ENCODE assay signal across 8 cellular contexts in genomic region chr21:25607151-25607811, GRCh38. TPM values are rescaled to one million over a fixed set of nuclear protein-coding genes. Genes with fewer than 3 reads are reported as not detected.
DNase-seq lines count a peak whose midpoint lies in the region; ATAC-seq, FAIRE-seq and TF ChIP-seq lines count a peak whose summit lies in the region.

Gene MRPL39, minus strand, starts transcription at chr21:25607481. Its CDS starts 6 bp downstream, at chr21:25607475.

- H3K36me3 ChIP-seq in DND-41 (ENCODE audit: insufficient read depth, low read length), result peaks cover 38% of the 10 kb centered on the region
- H3K36me3 ChIP-seq in KOPT-K1 (ENCODE audit: insufficient read depth, low read length), result peaks cover 33% of the 10 kb centered on the region
- H3K36me3 ChIP-seq in naive thymus-derived CD4-positive, alpha-beta T cell (ENCODE audit: control insufficient read depth in 2 of 3, insufficient read depth in 3 of 3, low read length in 3 of 3), result peaks cover 0 to 19% (median 8%) of the 10 kb centered on the region in 3 experiments

- peak within 1 kb of the TSS; percentile 91 to 100 (median 99) for H3K27ac Mint-ChIP-seq in naive thymus-derived CD4-positive, alpha-beta T cell
- H3K27ac Mint-ChIP-seq in stimulated activated naive B cell treated with anti-CD40 and anti-IgM and Interleukin-4, amounts not matched to agents 10 μg/mL and 1 μg/mL and 100 μg/mL, for 72 hours, result peak within 1 kb of the TSS; percentile 98

- POLR2A ChIA-PET in naive thymus-derived CD4-positive, alpha-beta T cell (lab: Charles Lee), result interaction anchor here (1.0 to 3.1 kb wide), 8 partner anchors 25 to 132 kb away, joined by 3 to 17 read pairs (median 4); partner anchors contain the start of genes ATP5PF, GABPA and JAM2

- peak within 1 kb of the TSS; percentile 99 for H2AFZ ChIP-seq in DND-41 (ENCODE audit: low read depth, low read length)

- H3K27ac ChIP-seq in DND-41 (ENCODE audit: low read length), result peak within 1 kb of the TSS; percentile 98
- peak within 1 kb of the TSS; percentile 81 for H3K27ac ChIP-seq in KOPT-K1 (ENCODE audit: low read depth, low read length, poor library complexity, severe bottlenecking)
- peak within 1 kb of the TSS; percentile 76 for H3K27ac ChIP-seq in naive thymus-derived CD4-positive, alpha-beta T cell (ENCODE audit: low read depth, low read length)

- peak within 1 kb of the TSS; percentile 93 for H3K9ac ChIP-seq in DND-41 (ENCODE audit: low read depth, low read length)

- H3K9me3 Mint-ChIP-seq in naive thymus-derived CD4-positive, alpha-beta T cell, result no peaks in the 10 kb centered on the region
- no peaks in the 10 kb centered on the region for H3K9me3 Mint-ChIP-seq in stimulated activated naive B cell treated with anti-CD40 and anti-IgM and Interleukin-4, amounts not matched to agents 10 μg/mL and 1 μg/mL and 100 μg/mL, for 72 hours

- H4K20me1 ChIP-seq in DND-41 (ENCODE audit: insufficient read depth, low read length), result no peaks in the 10 kb centered on the region

- peak within 1 kb of the TSS; percentile 58 to 76 for H3K4me3 ChIP-seq in DND-41 (ENCODE audit: low read depth in 1 of 2, low read length in 2 of 2)
- peak within 1 kb of the TSS; percentile 90 for H3K4me3 ChIP-seq in naive thymus-derived CD4-positive, alpha-beta T cell (ENCODE audit: low read length)

- ATAC-seq in DND-41 (ENCODE audit: insufficient read depth, low read depth) (peak; percentile 95), GM21786 (IDR thresholded peaks at IDR 0.05; ENCODE audit: unreplicated experiment) (peak; percentile 93)
- peak; percentile 93 for ATAC-seq in naive thymus-derived CD4-positive, alpha-beta T cell
- peak; percentile 92 to 93 for ATAC-seq in stimulated activated naive B cell treated with anti-CD40 and anti-IgM and Interleukin-4, amounts not matched to agents 10 μg/mL and 1 μg/mL and 100 μg/mL, for 72 hours (replicated peaks)

- peak within 1 kb of the TSS; percentile 89 to 100 (median 100) for H3K4me3 Mint-ChIP-seq in naive thymus-derived CD4-positive, alpha-beta T cell
- H3K4me3 Mint-ChIP-seq in stimulated activated naive B cell treated with anti-CD40 and anti-IgM and Interleukin-4, amounts not matched to agents 10 μg/mL and 1 μg/mL and 100 μg/mL, for 72 hours, result peak within 1 kb of the TSS; percentile 87 to 96

- H3K9me3 ChIP-seq in DND-41 (ENCODE audit: insufficient read depth, low read length, severe bottlenecking), result no peaks in the 10 kb centered on the region
- H3K9me3 ChIP-seq in KOPT-K1 (ENCODE audit: insufficient read depth, low read length, poor library complexity, severe bottlenecking), result no peaks in the 10 kb centered on the region
- H3K9me3 ChIP-seq in naive thymus-derived CD4-positive, alpha-beta T cell (ENCODE audit: control insufficient read depth in 2 of 3, low read length in 3 of 3), result no peaks in the 10 kb centered on the region

- peak; percentile 90 for DNase-seq in DND-41
- DNase-seq in RCC 7860 (ENCODE audit: low spot score), result peak; percentile 69
- DNase-seq in activated T-helper 1 cell treated with Interleukin-2 at 50 U/mL for 16 hours (ENCODE audit: low read depth), result peak; percentile 78
- DNase-seq in fibroblast of gingiva (ENCODE audit: low read depth), result peak; percentile 88
- peak; percentile 74 to 88 (median 82) for DNase-seq in naive thymus-derived CD4-positive, alpha-beta T cell
- peak; percentile 88 for DNase-seq in stimulated activated naive B cell treated with anti-CD40 and anti-IgM and Interleukin-4, amounts not matched to agents 10 μg/mL and 1 μg/mL and 100 μg/mL, for 72 hours

- peak within 1 kb of the TSS; percentile 93 for H3K4me2 ChIP-seq in DND-41 (ENCODE audit: insufficient read depth, low read length)

- peak; percentile 82 for TF ChIP-seq CTCF in DND-41 (IDR thresholded peaks at IDR 0.05; ENCODE audit: borderline replicate concordance, extremely low read depth, low read length, poor library complexity, severe bottlenecking)

- peaks cover 34% of the 10 kb centered on the region for H3K4me1 ChIP-seq in DND-41 (ENCODE audit: insufficient read depth, low read length)
- H3K4me1 ChIP-seq in naive thymus-derived CD4-positive, alpha-beta T cell (ENCODE audit: control insufficient read depth in 2 of 2, insufficient read depth in 2 of 2, low read length in 2 of 2), result peaks cover 17 to 21% of the 10 kb centered on the region in 2 donors

- FAIRE-seq in RCC 7860 (lab: Jason Lieb, UNC), result no peak

- CTCF ChIA-PET in naive thymus-derived CD4-positive, alpha-beta T cell (lab: Charles Lee), result interaction anchor here (0.6 to 5.4 kb wide), 12 partner anchors 10 to 1111 kb away, joined by 3 to 31 read pairs (median 5); partner anchors contain the start of gene JAM2

- peaks cover 18 to 55% (median 47%) of the 10 kb centered on the region in 7 donors for H3K4me1 Mint-ChIP-seq in naive thymus-derived CD4-positive, alpha-beta T cell
- peaks cover 16 to 38% of the 10 kb centered on the region in 2 donors for H3K4me1 Mint-ChIP-seq in stimulated activated naive B cell treated with anti-CD40 and anti-IgM and Interleukin-4, amounts not matched to agents 10 μg/mL and 1 μg/mL and 100 μg/mL, for 72 hours

- no peaks in the 10 kb centered on the region for H3K27me3 ChIP-seq in DND-41 (ENCODE audit: insufficient read depth, low read length, poor library complexity)
- no peaks in the 10 kb centered on the region for H3K27me3 ChIP-seq in naive thymus-derived CD4-positive, alpha-beta T cell (ENCODE audit: control insufficient read depth in 2 of 2, insufficient read depth in 2 of 2, low read length in 2 of 2)

- H3K36me3 Mint-ChIP-seq in naive thymus-derived CD4-positive, alpha-beta T cell, result peaks cover under 1 to 19% (median 12%) of the 10 kb centered on the region in 5 donors
- peaks cover 9 to 19% of the 10 kb centered on the region in 2 donors for H3K36me3 Mint-ChIP-seq in stimulated activated naive B cell treated with anti-CD40 and anti-IgM and Interleukin-4, amounts not matched to agents 10 μg/mL and 1 μg/mL and 100 μg/mL, for 72 hours

- intact Hi-C loops in naive thymus-derived CD4-positive, alpha-beta T cell (cut with micrococcal nuclease), result loop anchor here (1.0 to 10.0 kb wide), 9 partner anchors 14 to 1240 kb away; partner anchors contain the start of genes ADAMTS1 (in 2 of the 2), ATP5PF (in 1 of the 2) and GABPA (in 1 of the 2)

- H3K79me2 ChIP-seq in DND-41 (ENCODE audit: insufficient read depth, low read length), result peaks cover 37% of the 10 kb centered on the region

- peaks cover 0 to 2% (median 0%) of the 10 kb centered on the region in 5 donors for H3K27me3 Mint-ChIP-seq in naive thymus-derived CD4-positive, alpha-beta T cell
- no peaks in the 10 kb centered on the region for H3K27me3 Mint-ChIP-seq in stimulated activated naive B cell treated with anti-CD40 and anti-IgM and Interleukin-4, amounts not matched to agents 10 μg/mL and 1 μg/mL and 100 μg/mL, for 72 hours

RNA-seq across cellular contexts. Expression of gene MRPL39, which starts in this region (rescaled TPM):
- 10 to 100 TPM in 3 of 5 experiments, 1 to 10 TPM in 2; 7.6 to 35.7 (median 19.5) TPM for total RNA-seq in naive thymus-derived CD4-positive, alpha-beta T cell
- polyA plus RNA-seq in naive thymus-derived CD4-positive, alpha-beta T cell, result 10 to 100 TPM; 46.4 to 53.6 TPM

Comparison
In these comparisons a context has a peak if more than half of its experiments do, and no peak if none do; other contexts are left out.
1. Peak in every context shown above with its lines: DNase-seq, ATAC-seq, H3K4me3 ChIP-seq and H3K27ac ChIP-seq.